In the genomic region with DNA sequence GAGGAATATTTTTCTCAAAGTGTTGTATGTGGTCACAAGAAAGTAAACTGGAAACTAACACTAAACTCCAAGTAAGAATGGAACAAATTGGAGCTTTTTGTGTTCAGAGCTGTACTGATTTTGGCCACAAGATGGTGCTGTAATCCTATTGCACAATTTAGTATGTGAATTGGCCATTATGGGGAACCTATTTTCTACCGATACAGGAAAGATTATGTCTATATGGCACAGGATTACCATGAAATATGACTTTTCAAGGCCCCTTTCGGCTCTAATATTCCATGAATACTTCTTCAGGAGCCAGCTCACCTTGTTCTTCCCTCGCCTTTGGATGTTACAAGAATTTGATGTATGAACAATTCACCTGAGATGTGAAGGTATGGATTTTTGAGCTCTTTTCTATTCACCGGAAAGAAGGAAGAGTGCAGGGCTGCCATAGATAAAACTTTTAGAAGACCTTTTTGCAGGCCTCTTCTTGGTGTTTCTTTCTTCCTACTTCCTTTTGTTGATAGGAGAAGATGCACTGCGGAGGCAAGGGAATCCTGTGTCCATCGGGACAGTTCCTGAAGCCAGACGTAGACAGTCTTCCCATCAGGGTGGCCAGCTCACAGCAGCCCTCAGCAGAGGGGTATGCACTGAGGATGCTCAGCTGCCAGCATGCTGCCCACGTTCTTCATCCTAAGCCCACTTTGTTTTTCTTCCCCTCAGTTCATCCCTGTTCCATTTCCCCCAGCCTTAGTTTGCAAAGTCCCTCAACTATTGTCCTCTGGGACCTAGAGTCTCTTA, we compare ENCODE assay signal across 8 cellular contexts. TPM values are rescaled to one million over a fixed set of nuclear protein-coding genes. Genes with fewer than 3 reads are reported as not detected.
A peak's percentile ranks its signal among the peaks of the same experiment; 100 is the strongest.
DNase-seq lines count a peak whose midpoint lies in the region; ATAC-seq and TF ChIP-seq lines count a peak whose summit lies in the region.

No MANE protein-coding gene starts in this region.

- no peaks in the 10 kb centered on the region for H3K9me3 ChIP-seq in cardiac muscle cell (ENCODE audit: low read depth)

- ATAC-seq in Right ventricle myocardium inferior (no peak), HG02870 (IDR thresholded peaks at IDR 0.05; ENCODE audit: unreplicated experiment) (peak; percentile 64)

- peak; percentile 88 for TF ChIP-seq CTCF in cardiac muscle cell (IDR thresholded peaks at IDR 0.05; ENCODE audit: low read depth, low read length)
- TF ChIP-seq CTCF in nephron progenitor cell (IDR thresholded peaks at IDR 0.05): peak; percentile 94

- DNase-seq in cardiac muscle cell (ENCODE audit: low read depth in 1 of 2, low spot score in 1 of 2): peak; percentile 66 to 77
- no peak for DNase-seq in Right ventricle myocardium inferior (ENCODE audit: missing footprints)
- DNase-seq in NCI-H2196 treated with DMSO at 0.1 percent for 48 hours (lab: John Stamatoyannopoulos, UW; ENCODE audit: unreplicated experiment): peak; percentile 17
- peak; percentile 67 for DNase-seq in activated CD4-positive, alpha-beta T cell treated with anti-CD3 and anti-CD28 coated beads for 48 hours
- DNase-seq in erythroblast (lab: John Stamatoyannopoulos, UW): peak; percentile 60 to 83
- peak; percentile 64 for DNase-seq in nephron progenitor cell
- DNase-seq in activated effector memory CD4-positive, alpha-beta T cell treated with anti-CD3 and anti-CD28 coated beads, Interleukin-2, amount 50 U/mL, for 16 hours: no peak

- H3K36me3 ChIP-seq in cardiac muscle cell: peaks cover 18% of the 10 kb centered on the region

- H3K4me1 ChIP-seq in cardiac muscle cell (ENCODE audit: low read depth): peaks cover 4% of the 10 kb centered on the region

- TF ChIP-seq POLR2A in erythroblast (IDR thresholded peaks at IDR 0.05; ENCODE audit: low read length): no peak

- no peaks in the 10 kb centered on the region for H3K27me3 ChIP-seq in cardiac muscle cell

- H3K27ac Mint-ChIP-seq in nephron progenitor cell: no peak overlapping the region

- H3K4me1 Mint-ChIP-seq in nephron progenitor cell: no peaks in the 10 kb centered on the region

- H3K4me3 ChIP-seq in cardiac muscle cell: no peak overlapping the region

- H3K9me3 Mint-ChIP-seq in nephron progenitor cell: no peaks in the 10 kb centered on the region

- no peaks in the 10 kb centered on the region for H3K27me3 Mint-ChIP-seq in nephron progenitor cell (ENCODE audit: low read depth, poor library complexity)

- intact Hi-C loops in Right ventricle myocardium inferior (cut with DNase I): loop anchor here (1.0 kb wide), 1 partner anchor 314 kb away; no protein-coding TSS in a partner anchor

- H3K4me3 Mint-ChIP-seq in nephron progenitor cell: no peak overlapping the region

- H3K36me3 Mint-ChIP-seq in nephron progenitor cell (ENCODE audit: low read depth): peaks cover 11% of the 10 kb centered on the region

- H3K27ac ChIP-seq in cardiac muscle cell: no peak overlapping the region

RNA-seq across cellular contexts. Expression of a gene that starts 13.3 kb away (rescaled TPM):
- total RNA-seq in cardiac muscle cell (31.5 and 38.4 TPM in 2 replicates), Right ventricle myocardium inferior (36.5 TPM)
- polyA plus RNA-seq in cardiac muscle cell: 35.3 and 44.7 TPM in 2 replicates

RNA-seq across cellular contexts. Expression of a gene that starts 25.4 kb away (rescaled TPM):
- 19.0 and 20.7 TPM in 2 replicates for total RNA-seq in cardiac muscle cell
- 20.8 and 30.7 TPM in 2 replicates for polyA plus RNA-seq in cardiac muscle cell
- 13.4 TPM for total RNA-seq in Right ventricle myocardium inferior

Comparison
In these comparisons a context has a peak if more than half of its experiments do, and no peak if none do; other contexts are left out.
1. DNase-seq: peak in cardiac muscle cell (2 of 2), NCI-H2196 treated with DMSO at 0.1 percent for 48 hours (single experiment), activated CD4-positive, alpha-beta T cell treated with anti-CD3 and anti-CD28 coated beads for 48 hours (single experiment), erythroblast (2 of 2) and nephron progenitor cell (single experiment); none in Right ventricle myocardium inferior (single experiment) and activated effector memory CD4-positive, alpha-beta T cell treated with anti-CD3 and anti-CD28 coated beads, Interleukin-2, amount 50 U/mL, for 16 hours (single experiment).